In genomic region chr14:49792618-49793017, GRCh38 we compare ENCODE assay signal across 1 cellular context.
TF ChIP-seq lines count a peak whose summit lies in the region.

No MANE protein-coding gene starts in this region.

TF ChIP-seq in GM23338, 12 proteins besides CTCF, POLR2A, EP300 and RAD21:
- TF ChIP-seq REST (IDR thresholded peaks at IDR 0.05; ENCODE audit: unreplicated experiment) (no peak), ETS1 (IDR thresholded peaks at IDR 0.05) (no peak), ZNF114 (CRISPR knock-in tag; IDR thresholded peaks at IDR 0.05) (no peak), CREB1 (CRISPR knock-in tag; IDR thresholded peaks at IDR 0.05; ENCODE audit: low read depth) (no peak), EZH2 (IDR thresholded peaks at IDR 0.05; ENCODE audit: low read depth, unreplicated experiment) (no peak), JUNB (IDR thresholded peaks at IDR 0.05; ENCODE audit: unreplicated experiment) (no peak), EZH2phosphoT487 (IDR thresholded peaks at IDR 0.05; ENCODE audit: unreplicated experiment) (no peak), POLR2AphosphoS5 (IDR thresholded peaks at IDR 0.05; ENCODE audit: low read depth) (no peak), ZNF331 (CRISPR knock-in tag; IDR thresholded peaks at IDR 0.05; ENCODE audit: low read depth) (no peak), ZNF462 (CRISPR knock-in tag; IDR thresholded peaks at IDR 0.05) (no peak), STAT1 (IDR thresholded peaks at IDR 0.05; ENCODE audit: unreplicated experiment) (no peak)
